ENCODE assay signal across 1 cellular context in the genomic region with DNA sequence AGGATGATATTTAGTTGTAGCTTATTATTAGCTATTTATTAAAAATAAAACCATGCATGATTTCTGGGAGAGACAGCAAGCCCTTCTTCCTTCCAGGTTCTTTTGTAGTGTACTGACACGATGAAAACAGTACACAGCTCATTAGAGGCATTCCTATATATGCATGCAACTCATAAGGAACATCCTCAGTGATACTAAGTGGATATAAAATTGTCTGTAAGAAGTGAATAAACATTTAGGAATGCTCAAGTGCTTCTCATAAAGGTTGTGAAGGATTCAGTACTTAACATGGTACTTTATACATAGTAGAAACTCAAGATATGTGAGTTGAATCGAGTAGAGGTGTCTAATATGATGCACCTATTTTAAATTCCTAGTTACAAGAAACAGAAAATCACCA.
TF ChIP-seq lines count a peak whose summit lies in the region.

No MANE protein-coding gene starts in this region.

TF ChIP-seq in HCT116, 20 proteins besides CTCF, POLR2A, EP300 and RAD21 (continued from another document):
- TF ChIP-seq TCF7L2 (IDR thresholded peaks at IDR 0.05; ENCODE audit: borderline replicate concordance, extremely low read depth, insufficient read depth, insufficient read length) (no peak), EGR1 (IDR thresholded peaks at IDR 0.05; ENCODE audit: low read depth) (no peak), ZNF274 (IDR thresholded peaks at IDR 0.05; ENCODE audit: low read depth, low read length) (no peak), ATF3 (IDR thresholded peaks at IDR 0.05) (no peak), SIN3A (IDR thresholded peaks at IDR 0.05; ENCODE audit: low read depth) (no peak), SP1 (IDR thresholded peaks at IDR 0.05; ENCODE audit: low read depth) (no peak), YY1 (IDR thresholded peaks at IDR 0.05; ENCODE audit: extremely low read depth, insufficient replicate concordance, low read depth, low read length) (no peak), CBX3 (IDR thresholded peaks at IDR 0.05; ENCODE audit: low read depth) (no peak), EZH2phosphoT487 (IDR thresholded peaks at IDR 0.05; ENCODE audit: borderline replicate concordance) (no peak)
- TF ChIP-seq, protein P1, sequence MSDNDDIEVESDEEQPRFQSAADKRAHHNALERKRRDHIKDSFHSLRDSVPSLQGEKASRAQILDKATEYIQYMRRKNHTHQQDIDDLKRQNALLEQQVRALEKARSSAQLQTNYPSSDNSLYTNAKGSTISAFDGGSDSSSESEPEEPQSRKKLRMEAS (IDR thresholded peaks at IDR 0.05): no peak
